Comparison of ENCODE assay signal across 1 cellular context in the genomic region with DNA sequence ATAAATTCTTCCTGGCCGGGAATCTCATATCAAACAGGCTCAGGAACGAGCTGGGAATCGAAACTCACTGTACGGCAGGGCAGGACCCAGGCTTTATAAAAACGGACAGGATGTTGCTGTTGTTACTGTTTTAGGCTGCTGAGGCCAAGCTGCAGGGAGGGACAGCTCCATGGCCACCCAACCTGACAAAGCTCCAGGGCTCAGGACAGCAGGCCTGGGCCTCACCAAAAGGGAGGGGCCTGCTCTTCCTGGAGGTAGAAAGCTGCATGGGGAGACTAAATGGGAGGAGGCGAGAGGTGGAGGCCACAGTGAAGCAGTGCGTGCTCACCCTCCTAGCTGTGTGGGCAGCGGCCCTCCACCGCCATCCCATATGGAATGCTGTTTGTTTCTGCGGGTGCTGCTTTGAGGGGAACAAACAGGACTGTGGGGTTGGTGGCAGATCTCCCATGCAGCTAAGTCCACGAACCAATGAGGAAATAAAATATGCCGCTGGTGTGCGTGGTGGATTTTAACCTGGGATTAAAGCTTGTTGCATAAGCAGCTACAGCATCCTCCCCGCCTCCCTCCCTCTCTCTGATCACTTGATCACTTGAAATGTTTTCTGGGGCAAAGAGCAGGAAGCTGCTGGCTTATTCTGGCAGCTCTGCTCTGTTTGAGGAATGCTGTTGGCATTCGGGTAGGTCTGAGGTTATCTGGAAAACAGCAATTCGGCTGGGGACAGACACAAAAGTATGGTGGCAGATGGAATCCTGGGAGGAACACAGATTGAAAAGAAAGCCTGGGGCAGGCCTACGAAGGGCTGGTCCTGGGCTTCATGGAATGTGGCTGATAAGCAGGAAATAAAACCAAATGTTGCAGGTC.
TF ChIP-seq lines count a peak whose summit lies in the region.

No MANE protein-coding gene starts in this region.

TF ChIP-seq in K562, 482 proteins besides CTCF, POLR2A, EP300 and RAD21 (continued from another document and continues in another):
- TF ChIP-seq MGA (IDR thresholded peaks at IDR 0.05) (no peak), BCL6 (CRISPR knock-in tag; IDR thresholded peaks at IDR 0.05) (no peak), FOXM1 (IDR thresholded peaks at IDR 0.05; ENCODE audit: low read depth) (no peak), FOXM1 (CRISPR knock-in tag; IDR thresholded peaks at IDR 0.05; ENCODE audit: low read depth) (no peak), ZNF589 (CRISPR knock-in tag; IDR thresholded peaks at IDR 0.05; ENCODE audit: low read depth) (no peak), ZNF253 (CRISPR knock-in tag; conservative IDR thresholded peaks at IDR 0.05) (0 out of 2 replicates have a peak, but pooled peaks have one; percentile 18), TFAP4 (CRISPR knock-in tag; IDR thresholded peaks at IDR 0.05; ENCODE audit: borderline replicate concordance) (no peak), NR2C1 (IDR thresholded peaks at IDR 0.05) (no peak), NR2C1 (tag; IDR thresholded peaks at IDR 0.05) (peak; percentile 10; the same call in 1 of the 2 replicates), PKNOX1 (IDR thresholded peaks at IDR 0.05) (no peak), FOXK1 (CRISPR knock-in tag; IDR thresholded peaks at IDR 0.05; ENCODE audit: borderline replicate concordance) (no peak), ZNF584 (CRISPR knock-in tag; IDR thresholded peaks at IDR 0.05; ENCODE audit: low read depth) (peak; percentile 49; the same call in 1 of the 2 replicates), ZEB2 (IDR thresholded peaks at IDR 0.05) (no peak), PREB (CRISPR knock-in tag; IDR thresholded peaks at IDR 0.05) (no peak), IRF9 (tag; IDR thresholded peaks at IDR 0.05) (0 out of 2 replicates have a peak, but pooled peaks have one; percentile 9), SETDB1 (IDR thresholded peaks at IDR 0.05; ENCODE audit: low read length) (no peak), HDGF (IDR thresholded peaks at IDR 0.05) (no peak; the same call in 1 of the 2 replicates), EGR1 (conservative IDR thresholded peaks at IDR 0.05) (no peak), ELF2 (CRISPR knock-in tag; IDR thresholded peaks at IDR 0.05) (peak; percentile 48; the same call in 1 of the 2 replicates), ZC3H8 (IDR thresholded peaks at IDR 0.05) (no peak), ZKSCAN3 (CRISPR knock-in tag; IDR thresholded peaks at IDR 0.05) (no peak), HIVEP1 (CRISPR knock-in tag; IDR thresholded peaks at IDR 0.05) (no peak), GTF3C2 (IDR thresholded peaks at IDR 0.05; ENCODE audit: borderline replicate concordance, extremely low read depth, insufficient read length) (no peak), SPI1 (IDR thresholded peaks at IDR 0.05; ENCODE audit: borderline replicate concordance, low read depth, low read length) (no peak), PYGO2 (tag; IDR thresholded peaks at IDR 0.05) (no peak), EP400 (IDR thresholded peaks at IDR 0.05) (no peak)
- TF ChIP-seq, protein P1, sequence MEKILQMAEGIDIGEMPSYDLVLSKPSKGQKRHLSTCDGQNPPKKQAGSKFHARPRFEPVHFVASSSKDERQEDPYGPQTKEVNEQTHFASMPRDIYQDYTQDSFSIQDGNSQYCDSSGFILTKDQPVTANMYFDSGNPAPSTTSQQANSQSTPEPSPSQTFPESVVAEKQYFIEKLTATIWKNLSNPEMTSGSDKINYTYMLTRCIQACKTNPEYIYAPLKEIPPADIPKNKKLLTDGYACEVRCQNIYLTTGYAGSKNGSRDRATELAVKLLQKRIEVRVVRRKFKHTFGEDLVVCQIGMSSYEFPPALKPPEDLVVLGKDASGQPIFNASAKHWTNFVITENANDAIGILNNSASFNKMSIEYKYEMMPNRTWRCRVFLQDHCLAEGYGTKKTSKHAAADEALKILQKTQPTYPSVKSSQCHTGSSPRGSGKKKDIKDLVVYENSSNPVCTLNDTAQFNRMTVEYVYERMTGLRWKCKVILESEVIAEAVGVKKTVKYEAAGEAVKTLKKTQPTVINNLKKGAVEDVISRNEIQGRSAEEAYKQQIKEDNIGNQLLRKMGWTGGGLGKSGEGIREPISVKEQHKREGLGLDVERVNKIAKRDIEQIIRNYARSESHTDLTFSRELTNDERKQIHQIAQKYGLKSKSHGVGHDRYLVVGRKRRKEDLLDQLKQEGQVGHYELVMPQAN (IDR thresholded peaks at IDR 0.05; ENCODE audit: borderline replicate concordance), result peak; percentile 15; the same call in 1 of the 2 replicates
- TF ChIP-seq, protein P2, sequence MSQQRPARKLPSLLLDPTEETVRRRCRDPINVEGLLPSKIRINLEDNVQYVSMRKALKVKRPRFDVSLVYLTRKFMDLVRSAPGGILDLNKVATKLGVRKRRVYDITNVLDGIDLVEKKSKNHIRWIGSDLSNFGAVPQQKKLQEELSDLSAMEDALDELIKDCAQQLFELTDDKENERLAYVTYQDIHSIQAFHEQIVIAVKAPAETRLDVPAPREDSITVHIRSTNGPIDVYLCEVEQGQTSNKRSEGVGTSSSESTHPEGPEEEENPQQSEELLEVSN (IDR thresholded peaks at IDR 0.05; ENCODE audit: borderline replicate concordance in 1 of 2, extremely low read depth in 1 of 2, insufficient read depth in 1 of 2, insufficient read length in 1 of 2, low read depth in 1 of 2, low read length in 1 of 2, poor library complexity in 1 of 2, severe bottlenecking in 1 of 2), result peak in 1 of 2 experiments; percentile 42
